Comparison of ENCODE assay signal across 1 cellular context in the genomic region with DNA sequence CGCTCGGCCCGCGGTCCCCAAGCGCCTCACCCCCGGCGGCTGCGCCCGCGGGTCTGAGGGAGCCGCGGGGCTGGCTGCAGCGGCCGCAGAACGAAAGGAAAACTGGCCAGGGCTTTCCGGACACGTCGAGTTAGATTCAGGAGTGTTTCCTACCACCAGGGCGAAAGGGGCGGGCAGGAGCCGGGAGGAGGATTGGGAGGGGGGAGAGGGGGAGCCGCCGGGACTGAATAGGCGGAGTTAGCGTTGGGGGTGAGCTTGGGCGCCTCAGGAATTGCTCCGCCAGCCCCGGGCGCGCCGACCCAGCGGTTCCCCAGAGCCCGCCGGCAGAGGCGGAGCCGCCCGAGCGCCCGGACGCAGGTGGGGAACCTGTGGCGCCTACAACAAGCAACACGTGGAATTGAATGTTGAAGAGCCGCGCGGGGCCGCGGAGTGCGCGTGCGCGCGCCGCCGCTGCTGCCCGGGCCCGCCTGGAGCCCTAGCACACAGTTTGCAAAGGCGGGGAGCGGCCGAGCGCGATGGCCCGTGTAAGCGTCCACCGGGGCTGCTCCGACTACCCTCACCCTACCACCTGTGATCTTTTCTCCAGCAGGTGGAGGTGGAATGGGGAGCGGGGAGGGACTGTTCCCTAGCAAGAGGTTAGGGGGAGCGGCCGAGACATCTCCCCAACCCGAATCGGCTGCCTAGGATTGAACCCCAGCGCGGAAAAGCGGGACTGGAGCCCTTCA.
TF ChIP-seq lines count a peak whose summit lies in the region.

CADPS2 (minus strand) TSS at position 104 of the 725 bp plus-strand sequence. CDS start 123 bp downstream, outside the sequence.

TF ChIP-seq in WTC11, 78 proteins besides CTCF, POLR2A, EP300 and RAD21 (continued from another document):
- TF ChIP-seq, protein P1, sequence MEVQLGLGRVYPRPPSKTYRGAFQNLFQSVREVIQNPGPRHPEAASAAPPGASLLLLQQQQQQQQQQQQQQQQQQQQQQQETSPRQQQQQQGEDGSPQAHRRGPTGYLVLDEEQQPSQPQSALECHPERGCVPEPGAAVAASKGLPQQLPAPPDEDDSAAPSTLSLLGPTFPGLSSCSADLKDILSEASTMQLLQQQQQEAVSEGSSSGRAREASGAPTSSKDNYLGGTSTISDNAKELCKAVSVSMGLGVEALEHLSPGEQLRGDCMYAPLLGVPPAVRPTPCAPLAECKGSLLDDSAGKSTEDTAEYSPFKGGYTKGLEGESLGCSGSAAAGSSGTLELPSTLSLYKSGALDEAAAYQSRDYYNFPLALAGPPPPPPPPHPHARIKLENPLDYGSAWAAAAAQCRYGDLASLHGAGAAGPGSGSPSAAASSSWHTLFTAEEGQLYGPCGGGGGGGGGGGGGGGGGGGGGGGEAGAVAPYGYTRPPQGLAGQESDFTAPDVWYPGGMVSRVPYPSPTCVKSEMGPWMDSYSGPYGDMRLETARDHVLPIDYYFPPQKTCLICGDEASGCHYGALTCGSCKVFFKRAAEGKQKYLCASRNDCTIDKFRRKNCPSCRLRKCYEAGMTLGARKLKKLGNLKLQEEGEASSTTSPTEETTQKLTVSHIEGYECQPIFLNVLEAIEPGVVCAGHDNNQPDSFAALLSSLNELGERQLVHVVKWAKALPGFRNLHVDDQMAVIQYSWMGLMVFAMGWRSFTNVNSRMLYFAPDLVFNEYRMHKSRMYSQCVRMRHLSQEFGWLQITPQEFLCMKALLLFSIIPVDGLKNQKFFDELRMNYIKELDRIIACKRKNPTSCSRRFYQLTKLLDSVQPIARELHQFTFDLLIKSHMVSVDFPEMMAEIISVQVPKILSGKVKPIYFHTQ (CRISPR knock-in tag; IDR thresholded peaks at IDR 0.05), result no peak
- TF ChIP-seq, protein P2, sequence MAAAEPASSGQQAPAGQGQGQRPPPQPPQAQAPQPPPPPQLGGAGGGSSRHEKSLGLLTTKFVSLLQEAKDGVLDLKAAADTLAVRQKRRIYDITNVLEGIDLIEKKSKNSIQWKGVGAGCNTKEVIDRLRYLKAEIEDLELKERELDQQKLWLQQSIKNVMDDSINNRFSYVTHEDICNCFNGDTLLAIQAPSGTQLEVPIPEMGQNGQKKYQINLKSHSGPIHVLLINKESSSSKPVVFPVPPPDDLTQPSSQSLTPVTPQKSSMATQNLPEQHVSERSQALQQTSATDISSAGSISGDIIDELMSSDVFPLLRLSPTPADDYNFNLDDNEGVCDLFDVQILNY (CRISPR knock-in tag; IDR thresholded peaks at IDR 0.05), result peak; percentile 81
- TF ChIP-seq ZNF138 (CRISPR knock-in tag; conservative IDR thresholded peaks at IDR 0.05), result peak; percentile 76; the same call in 1 of the 2 replicates
- TF ChIP-seq, protein P3, sequence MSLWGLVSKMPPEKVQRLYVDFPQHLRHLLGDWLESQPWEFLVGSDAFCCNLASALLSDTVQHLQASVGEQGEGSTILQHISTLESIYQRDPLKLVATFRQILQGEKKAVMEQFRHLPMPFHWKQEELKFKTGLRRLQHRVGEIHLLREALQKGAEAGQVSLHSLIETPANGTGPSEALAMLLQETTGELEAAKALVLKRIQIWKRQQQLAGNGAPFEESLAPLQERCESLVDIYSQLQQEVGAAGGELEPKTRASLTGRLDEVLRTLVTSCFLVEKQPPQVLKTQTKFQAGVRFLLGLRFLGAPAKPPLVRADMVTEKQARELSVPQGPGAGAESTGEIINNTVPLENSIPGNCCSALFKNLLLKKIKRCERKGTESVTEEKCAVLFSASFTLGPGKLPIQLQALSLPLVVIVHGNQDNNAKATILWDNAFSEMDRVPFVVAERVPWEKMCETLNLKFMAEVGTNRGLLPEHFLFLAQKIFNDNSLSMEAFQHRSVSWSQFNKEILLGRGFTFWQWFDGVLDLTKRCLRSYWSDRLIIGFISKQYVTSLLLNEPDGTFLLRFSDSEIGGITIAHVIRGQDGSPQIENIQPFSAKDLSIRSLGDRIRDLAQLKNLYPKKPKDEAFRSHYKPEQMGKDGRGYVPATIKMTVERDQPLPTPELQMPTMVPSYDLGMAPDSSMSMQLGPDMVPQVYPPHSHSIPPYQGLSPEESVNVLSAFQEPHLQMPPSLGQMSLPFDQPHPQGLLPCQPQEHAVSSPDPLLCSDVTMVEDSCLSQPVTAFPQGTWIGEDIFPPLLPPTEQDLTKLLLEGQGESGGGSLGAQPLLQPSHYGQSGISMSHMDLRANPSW (CRISPR knock-in tag; conservative IDR thresholded peaks at IDR 0.05; ENCODE audit: low read depth), result no peak
